In genomic region chr6:31834704-31835375, GRCh38 we compare ENCODE assay signal across 8 cellular contexts. TPM values are rescaled to one million over a fixed set of nuclear protein-coding genes. Genes with fewer than 3 reads are reported as not detected.
DNase-seq lines count a peak whose midpoint lies in the region; ATAC-seq, FAIRE-seq and TF ChIP-seq lines count a peak whose summit lies in the region.

No MANE protein-coding gene starts in this region.

- in situ Hi-C loops in Panc1 (cut with HindIII; ENCODE audit: low pct_unique_long_range_greater_than_20kb, low sequenced_read_pairs) = no loop called here

- peaks cover 38% of the 10 kb centered on the region for H3K36me3 Mint-ChIP-seq in natural killer cell treated with Interleukin-12 subunit alpha and Interleukin-12 subunit beta and Interleukin-15 and Interleukin-18, amount 100 ng/mL, for 72 hours

- H3K27me3 Mint-ChIP-seq in natural killer cell treated with Interleukin-12 subunit alpha and Interleukin-12 subunit beta and Interleukin-15 and Interleukin-18, amount 100 ng/mL, for 72 hours = no peaks in the 10 kb centered on the region

- no peaks in the 10 kb centered on the region for H3K9me3 ChIP-seq in Panc1 (ENCODE audit: control insufficient read depth, insufficient read depth, low read depth, low read length)

- CTCF ChIA-PET in Panc1 (lab: Charles Lee) = no interaction called here

- peak overlapping the region; percentile 90 for H3K4me3 Mint-ChIP-seq in natural killer cell treated with Interleukin-12 subunit alpha and Interleukin-12 subunit beta and Interleukin-15 and Interleukin-18, amount 100 ng/mL, for 72 hours

- intact Hi-C loops in Panc1 (cut with micrococcal nuclease; ENCODE audit: unreplicated experiment) = loop anchor here (5.0 to 10.0 kb wide), 2 partner anchors 100 to 153 kb away; partner anchors contain the start of genes CLIC1 and LY6G5C

- POLR2A ChIA-PET in Panc1 (lab: Charles Lee) = interaction anchor here (0.6 to 0.7 kb wide), 2 partner anchors 59 to 212 kb away, joined by 4 to 6 read pairs; no protein-coding TSS in a partner anchor

- TF ChIP-seq CTCF in Panc1 (IDR thresholded peaks at IDR 0.05) = no peak
- no peak for TF ChIP-seq CTCF in fibroblast of pulmonary artery (IDR thresholded peaks at IDR 0.05; ENCODE audit: low read length, missing control alignments)

- peak; percentile 82 for ATAC-seq in Panc1
- peak; percentile 78 to 83 for ATAC-seq in natural killer cell treated with Interleukin-12 subunit alpha and Interleukin-12 subunit beta and Interleukin-15 and Interleukin-18, amount 100 ng/mL, for 72 hours
- no peak for ATAC-seq in GM21786 (IDR thresholded peaks at IDR 0.05; ENCODE audit: unreplicated experiment)

- TSS peak; percentile 93 for BruUV-seq in Panc1 (replicated peaks; lab: Mats Ljungman, UMichigan)

- no peaks in the 10 kb centered on the region for H3K27me3 ChIP-seq in Panc1 (ENCODE audit: control insufficient read depth, insufficient read depth, low read length)

- H3K4me3 ChIP-seq in Panc1 (ENCODE audit: low read depth in 2 of 2, low read length in 2 of 2) (peak overlapping the region; percentile 77 to 95), fibroblast of pulmonary artery (replicated peaks; ENCODE audit: low read depth, low read length) (peak overlapping the region; percentile 80)

- peaks cover 32% of the 10 kb centered on the region for H3K4me1 ChIP-seq in Panc1 (ENCODE audit: control insufficient read depth, insufficient read depth, low read length)

- peak; percentile 99 for TF ChIP-seq POLR2A in GM12891 (IDR thresholded peaks at IDR 0.05; ENCODE audit: low read depth, low read length)

- H3K36me3 ChIP-seq in Panc1 (ENCODE audit: control insufficient read depth, insufficient read depth, low read length) = peaks cover 21% of the 10 kb centered on the region

- no peak for FAIRE-seq in GM12891 (lab: Jason Lieb, UNC)

- H3K27ac ChIP-seq in Panc1 (ENCODE audit: low read length) = peak overlapping the region; percentile 95

- peak overlapping the region; percentile 96 to 99 for H3K27ac Mint-ChIP-seq in natural killer cell treated with Interleukin-12 subunit alpha and Interleukin-12 subunit beta and Interleukin-15 and Interleukin-18, amount 100 ng/mL, for 72 hours

- peaks cover 43 to 51% of the 10 kb centered on the region in 2 donors for H3K4me1 Mint-ChIP-seq in natural killer cell treated with Interleukin-12 subunit alpha and Interleukin-12 subunit beta and Interleukin-15 and Interleukin-18, amount 100 ng/mL, for 72 hours (ENCODE audit: low read depth in 2 of 2)

- H3K9me3 Mint-ChIP-seq in natural killer cell treated with Interleukin-12 subunit alpha and Interleukin-12 subunit beta and Interleukin-15 and Interleukin-18, amount 100 ng/mL, for 72 hours = no peaks in the 10 kb centered on the region

- DNase-seq in GM12891 (ENCODE audit: insufficient read length, low spot score) = peak; percentile 57
- peak; percentile 69 for DNase-seq in HS-5 (ENCODE audit: low read depth)
- DNase-seq in Panc1 (ENCODE audit: low read depth, low spot score) = no peak
- DNase-seq in activated T-helper 1 cell treated with anti-CD3 and anti-CD28 coated beads, Interleukin-2, amount 50 U/mL, for 16 hours (ENCODE audit: low read depth in 1 of 2, low spot score in 1 of 2) = peak; percentile 66 to 67
- no peak for DNase-seq in fibroblast of pulmonary artery (ENCODE audit: low read depth)
- DNase-seq in natural killer cell treated with Interleukin-12 subunit alpha and Interleukin-12 subunit beta and Interleukin-15 and Interleukin-18, amount 100 ng/mL, for 72 hours (ENCODE audit: low spot score) = peak; percentile 84
- peak; percentile 71 for DNase-seq in stimulated activated naive CD4-positive, alpha-beta T cell treated with Interleukin-2 at 50 U/mL for 16 hours (lab: John Stamatoyannopoulos, UW)

TF ChIP-seq in GM12891, 5 proteins besides CTCF, POLR2A, EP300 and RAD21:
- peak; percentile 92 for TF ChIP-seq POU2F2 (IDR thresholded peaks at IDR 0.05; ENCODE audit: low read depth, low read length)
- peak; percentile 99 for TF ChIP-seq POLR2AphosphoS5 (IDR thresholded peaks at IDR 0.05; ENCODE audit: low read depth, low read length)
- peak; percentile 94 for TF ChIP-seq TAF1 (IDR thresholded peaks at IDR 0.05; ENCODE audit: low read depth, low read length)
- no peak for TF ChIP-seq PAX5 (IDR thresholded peaks at IDR 0.05; ENCODE audit: insufficient read depth, low read length, severe bottlenecking)
- no peak for TF ChIP-seq SPI1 (IDR thresholded peaks at IDR 0.05; ENCODE audit: low read depth, low read length)

RNA-seq across cellular contexts. Expression of gene HSPA1B, which starts 7.3 kb away (rescaled TPM):
- 6.6 TPM for polyA plus RNA-seq in GM12891 (2012; ENCODE audit: low read depth, missing spikeins)
- 147 TPM for total RNA-seq in Panc1 (2021; ENCODE audit: unreplicated experiment)
- 235 TPM for polyA plus RNA-seq in Panc1 (2012; ENCODE audit: insufficient read length)
- 100 to 1,000 TPM; 107 to 113 TPM for total RNA-seq in natural killer cell treated with Interleukin-12 subunit alpha and Interleukin-12 subunit beta and Interleukin-15 and Interleukin-18, amount 100 ng/mL, for 72 hours

RNA-seq across cellular contexts. Expression of gene HSPA1A, which starts 19.5 kb away (rescaled TPM):
- 9.6 TPM for polyA plus RNA-seq in GM12891 (2012; ENCODE audit: low read depth, missing spikeins)
- total RNA-seq in Panc1 (2021; ENCODE audit: unreplicated experiment) = 169 TPM
- 344 TPM for polyA plus RNA-seq in Panc1 (2012; ENCODE audit: insufficient read length)
- 100 to 1,000 TPM; 160 to 262 TPM for total RNA-seq in natural killer cell treated with Interleukin-12 subunit alpha and Interleukin-12 subunit beta and Interleukin-15 and Interleukin-18, amount 100 ng/mL, for 72 hours

RNA-seq across cellular contexts. Expression of gene HSPA1L, which starts 19.8 kb away (rescaled TPM):
- 1.1 TPM for polyA plus RNA-seq in GM12891 (2012; ENCODE audit: low read depth, missing spikeins)
- total RNA-seq in Panc1 (2021; ENCODE audit: unreplicated experiment) = 2.8 TPM
- 3.8 TPM for polyA plus RNA-seq in Panc1 (2012; ENCODE audit: insufficient read length)
- total RNA-seq in natural killer cell treated with Interleukin-12 subunit alpha and Interleukin-12 subunit beta and Interleukin-15 and Interleukin-18, amount 100 ng/mL, for 72 hours = 1 to 10 TPM; 1.7 to 4.1 TPM

RNA-seq across cellular contexts. Expression of gene NEU1, which starts 27.8 kb away (rescaled TPM):
- 13.0 TPM for polyA plus RNA-seq in GM12891 (2012; ENCODE audit: low read depth, missing spikeins)
- total RNA-seq in Panc1 (2021; ENCODE audit: unreplicated experiment) = 111 TPM
- 103 TPM for polyA plus RNA-seq in Panc1 (2012; ENCODE audit: insufficient read length)
- 10 to 100 TPM; 37.2 to 46.6 TPM for total RNA-seq in natural killer cell treated with Interleukin-12 subunit alpha and Interleukin-12 subunit beta and Interleukin-15 and Interleukin-18, amount 100 ng/mL, for 72 hours

RNA-seq across cellular contexts. Expression of gene LSM2, which starts 28.1 kb away (rescaled TPM):
- polyA plus RNA-seq in GM12891 (2012; ENCODE audit: low read depth, missing spikeins) = 106 TPM
- 89.7 TPM for total RNA-seq in Panc1 (2021; ENCODE audit: unreplicated experiment)
- polyA plus RNA-seq in Panc1 (2012; ENCODE audit: insufficient read length) = 91.3 TPM
- total RNA-seq in natural killer cell treated with Interleukin-12 subunit alpha and Interleukin-12 subunit beta and Interleukin-15 and Interleukin-18, amount 100 ng/mL, for 72 hours = 100 to 1,000 TPM in 1 of 2 donors, 10 to 100 TPM in 1; 94.6 to 113 TPM

Comparison
In these comparisons a context has a peak if more than half of its experiments do, and no peak if none do; other contexts are left out.
1. DNase-seq: peak in GM12891 (single experiment), HS-5 (single experiment), activated T-helper 1 cell treated with anti-CD3 and anti-CD28 coated beads, Interleukin-2, amount 50 U/mL, for 16 hours (2 of 2), natural killer cell treated with Interleukin-12 subunit alpha and Interleukin-12 subunit beta and Interleukin-15 and Interleukin-18, amount 100 ng/mL, for 72 hours (single experiment) and stimulated activated naive CD4-positive, alpha-beta T cell treated with Interleukin-2 at 50 U/mL for 16 hours (single experiment); none in Panc1 (single experiment) and fibroblast of pulmonary artery (single experiment).